Comparison of ENCODE assay signal across 8 cellular contexts in genomic region chr6:151675746-151676459, GRCh38.
A peak's percentile ranks its signal among the peaks of the same experiment; 100 is the strongest.
DNase-seq lines count a peak whose midpoint lies in the region; ATAC-seq and TF ChIP-seq lines count a peak whose summit lies in the region.

No MANE protein-coding gene starts in this region.

- POLR2A ChIA-PET in Panc1 (lab: Charles Lee) = no interaction called here

- TF ChIP-seq CTCF in Panc1 (IDR thresholded peaks at IDR 0.05) = peak; percentile 95

- CTCF ChIA-PET in Panc1 (lab: Charles Lee) = no interaction called here

- no peaks in the 10 kb centered on the region for H3K9me3 ChIP-seq in Panc1 (ENCODE audit: control insufficient read depth, insufficient read depth, low read depth, low read length)
- H3K9me3 ChIP-seq in right cardiac atrium (ENCODE audit: control insufficient read depth, low read length) = no peaks in the 10 kb centered on the region

- in situ Hi-C loops in Panc1 (cut with HindIII; ENCODE audit: low pct_unique_long_range_greater_than_20kb, low sequenced_read_pairs) = no loop called here

- H3K27ac ChIP-seq in Panc1 (ENCODE audit: low read length) (no peak overlapping the region), right cardiac atrium (ENCODE audit: low read length) (no peak overlapping the region)

- intact Hi-C loops in Panc1 (cut with micrococcal nuclease; ENCODE audit: unreplicated experiment) = loop anchor here (10.0 kb wide), 1 partner anchor 589 kb away; no protein-coding TSS in a partner anchor
- intact Hi-C loops in right cardiac atrium (cut with DNase I) = no loop called here

- no peaks in the 10 kb centered on the region for H3K36me3 ChIP-seq in Panc1 (ENCODE audit: control insufficient read depth, insufficient read depth, low read length)

- peak; percentile 39 for DNase-seq in DMS153 (lab: John Stamatoyannopoulos, UW)
- no peak for DNase-seq in Panc1 (ENCODE audit: low read depth, low spot score)
- peak in 3 of 4 experiments; percentile 4 to 8 (median 6) for DNase-seq in activated naive CD4-positive, alpha-beta T cell (lab: John Stamatoyannopoulos, UW)
- peak in 1 of 3 donors; percentile 18 for DNase-seq in right cardiac atrium
- peak; percentile 22 to 30 for DNase-seq in stimulated activated CD4-positive, alpha-beta T cell treated with anti-CD3 and anti-CD28 coated beads, Interleukin-15, amount 100 ng/mL, for 48 hours (ENCODE audit: low read depth in 2 of 2)
- DNase-seq in cortex of kidney (lab: John Stamatoyannopoulos, UW) = no peak

- H3K4me3 ChIP-seq in Panc1 (ENCODE audit: low read depth in 2 of 2, low read length in 2 of 2) (no peak overlapping the region), right cardiac atrium (ENCODE audit: low read length) (no peak overlapping the region)

- BruUV-seq in Panc1 (replicated peaks; lab: Mats Ljungman, UMichigan) = no TSS peak

- ATAC-seq in GM19438 (IDR thresholded peaks at IDR 0.05; ENCODE audit: low read depth, unreplicated experiment) (peak; percentile 93), HG03439 (IDR thresholded peaks at IDR 0.05; ENCODE audit: unreplicated experiment) (peak; percentile 88), Panc1 (peak; percentile 84), right cardiac atrium (peak; percentile 36 to 45)

- H3K4me1 ChIP-seq in Panc1 (ENCODE audit: control insufficient read depth, insufficient read depth, low read length) (no peaks in the 10 kb centered on the region), right cardiac atrium (ENCODE audit: control insufficient read depth, insufficient read depth, low read length) (no peaks in the 10 kb centered on the region)

- no peaks in the 10 kb centered on the region for H3K27me3 ChIP-seq in Panc1 (ENCODE audit: control insufficient read depth, insufficient read depth, low read length)
- no peaks in the 10 kb centered on the region for H3K27me3 ChIP-seq in right cardiac atrium (ENCODE audit: control insufficient read depth, insufficient read depth)

- WGBS in right cardiac atrium = 50% methylated on average over 8 of the region's 8 CpGs

Comparison
In these comparisons a context has a peak if more than half of its experiments do, and no peak if none do; other contexts are left out.
1. DNase-seq: peak in DMS153 (single experiment), activated naive CD4-positive, alpha-beta T cell (3 of 4) and stimulated activated CD4-positive, alpha-beta T cell treated with anti-CD3 and anti-CD28 coated beads, Interleukin-15, amount 100 ng/mL, for 48 hours (2 of 2); none in Panc1 (single experiment) and cortex of kidney (single experiment).
2. ATAC-seq: peak in every context shown above with its lines; median percentile 93 in GM19438; 88 in HG03439; 84 in Panc1; 40 in right cardiac atrium.